8 cellular contexts compared by ENCODE assay signal in the genomic region with DNA sequence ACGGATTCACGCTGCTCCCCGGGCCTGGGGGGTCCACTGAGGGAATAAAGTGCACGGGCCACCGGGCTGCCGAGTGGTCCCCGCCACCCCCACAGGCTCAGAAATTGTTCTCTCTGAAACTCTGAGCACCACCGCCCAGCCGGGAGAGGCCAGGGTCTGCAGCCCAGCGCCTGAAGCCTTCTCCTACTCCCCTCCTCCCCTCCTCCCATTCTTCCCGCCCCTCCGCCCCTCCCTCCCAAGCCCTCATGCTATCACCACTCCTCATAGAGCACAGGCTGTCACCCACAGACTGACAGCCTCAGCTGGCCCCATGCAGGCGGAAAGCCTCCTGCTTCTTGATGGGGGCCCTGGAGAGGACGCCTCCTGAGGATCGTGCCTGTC. TPM values are rescaled to one million over a fixed set of nuclear protein-coding genes. Genes with fewer than 3 reads are reported as not detected.
DNase-seq lines count a peak whose midpoint lies in the region; FAIRE-seq and TF ChIP-seq lines count a peak whose summit lies in the region.

No MANE protein-coding gene starts in this region.

- BruUV-seq in endothelial cell of umbilical vein (replicated peaks; lab: Mats Ljungman, UMichigan), result no TSS peak

- no peaks in the 10 kb centered on the region for H3K36me3 Mint-ChIP-seq in osteocyte (ENCODE audit: unreplicated experiment)

- H3K4me1 Mint-ChIP-seq in osteocyte (ENCODE audit: unreplicated experiment), result peaks cover 3% of the 10 kb centered on the region

- H2AFZ ChIP-seq in endothelial cell of umbilical vein (ENCODE audit: low read depth, low read length), result peak overlapping the region; percentile 63

- no peaks in the 10 kb centered on the region for H3K9me1 ChIP-seq in endothelial cell of umbilical vein (replicated peaks; ENCODE audit: control insufficient read depth, extremely low read depth, insufficient read depth, low read length)

- intact Hi-C loops in endothelial cell of umbilical vein (cut with micrococcal nuclease), result loop anchor here (5.0 kb wide), 2 partner anchors 81 to 161 kb away; a partner anchor contains a TSS

- no peak overlapping the region for H3K27ac ChIP-seq in endothelial cell of umbilical vein (ENCODE audit: insufficient read depth, low read depth, low read length)

- H3K9me3 ChIP-seq in ES-I3 (ENCODE audit: control insufficient read depth, insufficient read depth, low read length) (no peaks in the 10 kb centered on the region), endothelial cell of umbilical vein (replicated peaks; ENCODE audit: control insufficient read depth, insufficient read depth, low read length) (no peaks in the 10 kb centered on the region), BE2C (no peaks in the 10 kb centered on the region)

- no peaks in the 10 kb centered on the region for H3K79me2 ChIP-seq in endothelial cell of umbilical vein (ENCODE audit: control insufficient read depth, insufficient read depth, low read length)

- dilution Hi-C loops in endothelial cell of umbilical vein (cut with MboI; ENCODE audit: extremely low pct_ligation_motif_present, low sequenced_read_pairs), result no loop called here

- CTCF ChIA-PET in endothelial cell of umbilical vein (lab: Charles Lee), result interaction anchor here (0.9 to 3.6 kb wide), 3 partner anchors 14 to 17 kb away, joined by 3 to 13 read pairs (median 3); no protein-coding TSS in a partner anchor

- H4K20me1 ChIP-seq in endothelial cell of umbilical vein (replicated peaks; ENCODE audit: control insufficient read depth, extremely low read depth, insufficient read depth, low read length), result no peaks in the 10 kb centered on the region

- H3K27ac Mint-ChIP-seq in osteocyte (ENCODE audit: unreplicated experiment), result no peak overlapping the region

- H3K9ac ChIP-seq in ES-I3 (ENCODE audit: low read depth, low read length), result peak overlapping the region; percentile 46; the same call in 1 of the 2 replicates
- H3K9ac ChIP-seq in endothelial cell of umbilical vein (replicated peaks; ENCODE audit: extremely low read depth, insufficient read depth, low read length), result no peak overlapping the region

- no peak for FAIRE-seq in endothelial cell of umbilical vein (lab: Jason Lieb, UNC)

- H3K36me3 ChIP-seq in ES-I3 (ENCODE audit: insufficient read depth, low read length), result no peaks in the 10 kb centered on the region
- no peaks in the 10 kb centered on the region for H3K36me3 ChIP-seq in endothelial cell of umbilical vein (ENCODE audit: control insufficient read depth in 2 of 2, extremely low read depth in 1 of 2, insufficient read depth in 2 of 2, low read length in 2 of 2)
- H3K36me3 ChIP-seq in BE2C, result no peaks in the 10 kb centered on the region

- no peaks in the 10 kb centered on the region for H3K9me3 Mint-ChIP-seq in osteocyte (ENCODE audit: unreplicated experiment)

- TF ChIP-seq CTCF in endothelial cell of umbilical vein (IDR thresholded peaks at IDR 0.05; ENCODE audit: extremely low read depth in 1 of 2, insufficient read depth in 1 of 2, low read depth in 1 of 2, low read length in 2 of 2) (no peak), osteocyte (IDR thresholded peaks at IDR 0.05) (no peak), BE2C (IDR thresholded peaks at IDR 0.05; ENCODE audit: low read depth, low read length) (no peak)

- H3K4me2 ChIP-seq in endothelial cell of umbilical vein (ENCODE audit: insufficient read depth, low read length), result peak overlapping the region; percentile 38

- peak overlapping the region; percentile 61 for H3K4me3 Mint-ChIP-seq in osteocyte (ENCODE audit: unreplicated experiment)

- H3K27me3 ChIP-seq in endothelial cell of umbilical vein (ENCODE audit: control insufficient read depth in 2 of 2, insufficient read depth in 2 of 2, low read length in 2 of 2) (no peaks in the 10 kb centered on the region), BE2C (no peaks in the 10 kb centered on the region)

- DNase-seq in NCI-H82 treated with DMSO at 0.1 percent for 48 hours (lab: John Stamatoyannopoulos, UW; ENCODE audit: unreplicated experiment) (peak; percentile 59), endothelial cell of umbilical vein (ENCODE audit: low read depth, low spot score) (no peak), osteocyte (ENCODE audit: extremely low spot score, unreplicated experiment) (no peak), NCI-H2081 (lab: John Stamatoyannopoulos, UW) (no peak), BE2C (no peak), hippocampal formation (lab: John Stamatoyannopoulos, UW) (no peak)
- no peak for DNase-seq in effector CD8-positive, alpha-beta T cell (lab: John Stamatoyannopoulos, UW)

- H3K4me3 ChIP-seq in endothelial cell of umbilical vein (replicated peaks in 1 of 3; ENCODE audit: insufficient read depth in 1 of 3, low read depth in 1 of 3, low read length in 3 of 3) (peak overlapping the region in 1 of 3 experiments; percentile 24), BE2C (ENCODE audit: low read depth, low read length) (no peak overlapping the region; the same call in 1 of the 2 replicates)

- no peaks in the 10 kb centered on the region for H3K27me3 Mint-ChIP-seq in osteocyte (ENCODE audit: unreplicated experiment)

- no peak for TF ChIP-seq POLR2A in endothelial cell of umbilical vein (IDR thresholded peaks at IDR 0.05; ENCODE audit: low read depth, low read length)

- H3K4me1 ChIP-seq in ES-I3 (ENCODE audit: insufficient read depth, low read length), result peaks cover 6% of the 10 kb centered on the region; the same call in 1 of the 2 replicates
- no peaks in the 10 kb centered on the region for H3K4me1 ChIP-seq in endothelial cell of umbilical vein (ENCODE audit: control insufficient read depth, extremely low read depth, insufficient read depth, low read length)
- no peaks in the 10 kb centered on the region for H3K4me1 ChIP-seq in BE2C

- POLR2A ChIA-PET in endothelial cell of umbilical vein (lab: Charles Lee), result no interaction called here

TF ChIP-seq in endothelial cell of umbilical vein, 7 proteins besides CTCF, POLR2A, EP300 and RAD21 (continues in another document):
- no peak for TF ChIP-seq FOS (IDR thresholded peaks at IDR 0.05; ENCODE audit: borderline replicate concordance, insufficient read depth, low read length)
- TF ChIP-seq MYC (IDR thresholded peaks at IDR 0.05; ENCODE audit: low read depth, low read length), result no peak
- TF ChIP-seq, protein P1, sequence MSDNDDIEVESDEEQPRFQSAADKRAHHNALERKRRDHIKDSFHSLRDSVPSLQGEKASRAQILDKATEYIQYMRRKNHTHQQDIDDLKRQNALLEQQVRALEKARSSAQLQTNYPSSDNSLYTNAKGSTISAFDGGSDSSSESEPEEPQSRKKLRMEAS (IDR thresholded peaks at IDR 0.05; ENCODE audit: insufficient read depth, insufficient read length), result no peak
- no peak for TF ChIP-seq POLR2AphosphoS5 (IDR thresholded peaks at IDR 0.05; ENCODE audit: insufficient read depth, low read depth, low read length)
- TF ChIP-seq GATA2 (IDR thresholded peaks at IDR 0.05; ENCODE audit: insufficient read depth, insufficient read length, low read depth, low read length), result no peak
- TF ChIP-seq EZH2 (IDR thresholded peaks at IDR 0.05; ENCODE audit: borderline replicate concordance, low read depth, low read length, severe bottlenecking), result no peak

RNA-seq across cellular contexts. Expression of a gene that starts 0.7 kb away (rescaled TPM):
- total RNA-seq in endothelial cell of umbilical vein, result 2.8 and 3.1 TPM in 2 replicates
- 3.9 and 4.0 TPM in 2 replicates for polyA plus RNA-seq in endothelial cell of umbilical vein
- polyA plus RNA-seq in endothelial cell of umbilical vein (2011; cell fraction: cytosol; rRNA removed), result 2.0 and 2.5 TPM in 2 replicates
- 4.2 and 4.4 TPM in 2 replicates for polyA plus RNA-seq in endothelial cell of umbilical vein (2011; cell fraction: nucleus; rRNA removed)
- polyA plus RNA-seq in endothelial cell of umbilical vein (2012), result 3.1 and 4.7 TPM in 2 replicates
- 2.7 and 4.2 TPM in 2 replicates for polyA minus RNA-seq in endothelial cell of umbilical vein
- 4.0 TPM for polyA minus RNA-seq in endothelial cell of umbilical vein (2011; cell fraction: cytosol; rRNA and poly(A)+ RNA removed)
- 1.2 and 3.0 TPM in 2 replicates for polyA minus RNA-seq in endothelial cell of umbilical vein (2011; cell fraction: nucleus; rRNA and poly(A)+ RNA removed)
- 4.2 and 4.4 TPM in 2 replicates for total RNA-seq in osteocyte
- polyA plus RNA-seq in BE2C (2012; ENCODE audit: insufficient read depth, insufficient read length, low read depth), result 2.1 TPM

RNA-seq across cellular contexts. Expression of a gene that starts 17.6 kb away (rescaled TPM):
- total RNA-seq in endothelial cell of umbilical vein, result not detected in 2 replicates
- polyA plus RNA-seq in endothelial cell of umbilical vein, result not detected in 2 replicates
- not detected in 2 replicates for polyA plus RNA-seq in endothelial cell of umbilical vein (2011; cell fraction: cytosol; rRNA removed)
- not detected in 2 replicates for polyA plus RNA-seq in endothelial cell of umbilical vein (2011; cell fraction: nucleus; rRNA removed)
- polyA plus RNA-seq in endothelial cell of umbilical vein (2012), result not detected in 2 replicates
- not detected in 2 replicates for polyA minus RNA-seq in endothelial cell of umbilical vein
- not detected for polyA minus RNA-seq in endothelial cell of umbilical vein (2011; cell fraction: cytosol; rRNA and poly(A)+ RNA removed)
- polyA minus RNA-seq in endothelial cell of umbilical vein (2011; cell fraction: nucleus; rRNA and poly(A)+ RNA removed), result not detected in 2 replicates
- not detected in 2 replicates for total RNA-seq in osteocyte
- not detected for polyA plus RNA-seq in BE2C (2012; ENCODE audit: insufficient read depth, insufficient read length, low read depth)

RNA-seq across cellular contexts. Expression of a gene that starts 25.8 kb away (rescaled TPM):
- 66.4 and 66.5 TPM in 2 replicates for total RNA-seq in endothelial cell of umbilical vein
- 35.5 and 39.2 TPM in 2 replicates for polyA plus RNA-seq in endothelial cell of umbilical vein
- polyA plus RNA-seq in endothelial cell of umbilical vein (2011; cell fraction: cytosol; rRNA removed), result 35.0 and 38.0 TPM in 2 replicates
- 15.3 and 20.9 TPM in 2 replicates for polyA plus RNA-seq in endothelial cell of umbilical vein (2011; cell fraction: nucleus; rRNA removed)
- polyA plus RNA-seq in endothelial cell of umbilical vein (2012), result 36.2 and 57.3 TPM in 2 replicates
- 62.1 and 66.7 TPM in 2 replicates for polyA minus RNA-seq in endothelial cell of umbilical vein
- 68.8 TPM for polyA minus RNA-seq in endothelial cell of umbilical vein (2011; cell fraction: cytosol; rRNA and poly(A)+ RNA removed)
- polyA minus RNA-seq in endothelial cell of umbilical vein (2011; cell fraction: nucleus; rRNA and poly(A)+ RNA removed), result 10.9 and 12.2 TPM in 2 replicates
- 74.7 and 81.1 TPM in 2 replicates for total RNA-seq in osteocyte
- polyA plus RNA-seq in BE2C (2012; ENCODE audit: insufficient read depth, insufficient read length, low read depth), result 25.8 TPM

RNA-seq across cellular contexts. Expression of a gene that starts 55.7 kb away (rescaled TPM):
- 2.4 and 8.2 TPM in 2 replicates for total RNA-seq in endothelial cell of umbilical vein
- 3.2 and 9.6 TPM in 2 replicates for polyA plus RNA-seq in endothelial cell of umbilical vein
- 1.0 and 1.4 TPM in 2 replicates for polyA plus RNA-seq in endothelial cell of umbilical vein (2011; cell fraction: cytosol; rRNA removed)
- polyA plus RNA-seq in endothelial cell of umbilical vein (2011; cell fraction: nucleus; rRNA removed), result 26.1 and 37.3 TPM in 2 replicates
- polyA plus RNA-seq in endothelial cell of umbilical vein (2012), result 4.9 and 6.1 TPM in 2 replicates
- polyA minus RNA-seq in endothelial cell of umbilical vein, result 3.3 and 3.7 TPM in 2 replicates
- polyA minus RNA-seq in endothelial cell of umbilical vein (2011; cell fraction: cytosol; rRNA and poly(A)+ RNA removed), result 7.6 TPM
- 4.1 and 7.0 TPM in 2 replicates for polyA minus RNA-seq in endothelial cell of umbilical vein (2011; cell fraction: nucleus; rRNA and poly(A)+ RNA removed)
- total RNA-seq in osteocyte, result 12.4 TPM in 2 replicates
- polyA plus RNA-seq in BE2C (2012; ENCODE audit: insufficient read depth, insufficient read length, low read depth), result 19.9 TPM
